In genomic region chr6:167087857-167088256, GRCh38 we compare ENCODE assay signal across 8 cellular contexts. TPM values are rescaled to one million over a fixed set of nuclear protein-coding genes. Genes with fewer than 3 reads are reported as not detected.
"Had no signal": no experiment of that assay in that cellular context is flagged by ENCODE, and none has a peak within 500 bp of the region (broad histone marks: within the 10 kb centered on the region; RNA-seq: fewer than 3 reads in every experiment).

No MANE protein-coding gene starts in this region.

- FAIRE-seq: H1, H54, HTR-8/SVneo had no signal

- H3K4me2 ChIP-seq: GM23338 had no signal

- H3K27me3 Mint-ChIP-seq: IgD-negative memory B cell had no signal

- H2AFZ ChIP-seq: GM23338 had no signal

- H3K4me3 ChIP-seq: GM23338 had no signal

- ATAC-seq: GM23338 had no signal

- H3K4me3 Mint-ChIP-seq: GM23338, H9 had no signal

- H3K27ac Mint-ChIP-seq: GM23338, H9 had no signal

- H3K4me1 Mint-ChIP-seq: GM23338, H9 had no signal

- DNase-seq: H9, HCEC 1CT, KBM-7 had no signal

RNA-seq across cellular contexts. Expression of gene CCR6, which starts 35.0 kb away (rescaled TPM):
- total RNA-seq: GM23338, H1, H9 had no signal
- polyA plus RNA-seq: GM23338 had no signal
